In genomic region chr21:41711416-41712023, GRCh38 we compare ENCODE assay signal across 21 cellular contexts. TPM values are rescaled to one million over a fixed set of nuclear protein-coding genes. Genes with fewer than 3 reads are reported as not detected.
DNase-seq lines count a peak whose midpoint lies in the region; ATAC-seq, FAIRE-seq and TF ChIP-seq lines count a peak whose summit lies in the region.
"Had no signal": no experiment of that assay in that cellular context is flagged by ENCODE, and none has a peak within 500 bp of the region (broad histone marks: within the 10 kb centered on the region; RNA-seq: fewer than 3 reads in every experiment).

No MANE protein-coding gene starts in this region.

- no peak for DNase-seq in astrocyte (ENCODE audit: low read depth)
- no peak for DNase-seq in keratinocyte (ENCODE audit: low read depth, low spot score)
- DNase-seq in prostate gland (ENCODE audit: low spot score) = peak; percentile 61
- no peak for DNase-seq in SK-N-DZ (ENCODE audit: low spot score)
- DNase-seq: activated CD8-positive, alpha-beta T cell treated with anti-CD3 and anti-CD28 coated beads, Interleukin-2, amount 10 ng/mL, durations not matched to agents 7 days and 5 days; activated T-cell treated with anti-CD3 and anti-CD28 coated beads, Interleukin-2, amount 50 U/mL, for 48 hours; CD4-positive, alpha-beta memory T cell; DMS79 treated with DMSO at 0.1 percent for 48 hours; effector memory CD8-positive, alpha-beta T cell; kidney glomerular epithelial cell; NCI-H1417 treated with DMSO at 0.1 percent for 48 hours; T-helper 9 cell had no signal

- intact Hi-C loops in prostate gland (cut with DNase I) = no loop called here

- H3K4me3 ChIP-seq in HUES48 (ENCODE audit: low read depth, low read length) (peak overlapping the region; percentile 54), astrocyte (ENCODE audit: insufficient read depth, low read depth, low read length) (no peak overlapping the region), keratinocyte (ENCODE audit: control insufficient read depth in 2 of 3, extremely low read depth in 1 of 3, insufficient read depth in 2 of 3, low read depth in 1 of 3, low read length in 3 of 3) (no peak overlapping the region), prostate gland (no peak overlapping the region)
- H3K4me3 ChIP-seq: right atrium auricular region, SJSA1, thoracic aorta had no signal

- peaks cover 11% of the 10 kb centered on the region for H3K4me1 Mint-ChIP-seq in astrocyte (ENCODE audit: low read depth, unreplicated experiment)
- no peaks in the 10 kb centered on the region for H3K4me1 Mint-ChIP-seq in stimulated activated memory B cell treated with anti-CD40 and anti-IgM and Interleukin-4, amounts not matched to agents 10 μg/mL and 1 μg/mL and 100 μg/mL, for 72 hours

- no peak for TF ChIP-seq POLR2A in prostate gland (IDR thresholded peaks at IDR 0.05)

- H3K4me1 ChIP-seq in HUES48 (ENCODE audit: control insufficient read depth, insufficient read depth, low read length) (peaks cover 10% of the 10 kb centered on the region), astrocyte (ENCODE audit: insufficient read depth, low read length) (no peaks in the 10 kb centered on the region), keratinocyte (ENCODE audit: control insufficient read depth, extremely low read depth, insufficient read depth, low read length) (peaks cover 50% of the 10 kb centered on the region), prostate gland (replicated peaks) (peaks cover 5% of the 10 kb centered on the region)
- H3K4me1 ChIP-seq: right atrium auricular region had no signal

- no peak for ATAC-seq in stimulated activated memory B cell treated with anti-CD40 and anti-IgM and Interleukin-4, amounts not matched to agents 10 μg/mL and 1 μg/mL and 100 μg/mL, for 72 hours
- ATAC-seq in GM21526 (IDR thresholded peaks at IDR 0.05; ENCODE audit: low FRiP score, unreplicated experiment) (no peak), HG03097 (IDR thresholded peaks at IDR 0.05; ENCODE audit: low FRiP score, unreplicated experiment) (no peak)
- ATAC-seq: activated CD8-positive, alpha-beta T cell treated with anti-CD3 and anti-CD28 coated beads, Interleukin-2, amount 10 ng/mL, durations not matched to agents 7 days and 5 days; activated naive CD4-positive, alpha-beta T cell treated with anti-CD3 and anti-CD28 coated beads, Interleukin-2, amount 50 U/mL, for 72 hours; effector memory CD8-positive, alpha-beta T cell had no signal

- FAIRE-seq in astrocyte (lab: Jason Lieb, UNC) (no peak), keratinocyte (lab: Jason Lieb, UNC) (peak; percentile 74)

- no peak overlapping the region for H2AFZ ChIP-seq in astrocyte (ENCODE audit: low read depth, low read length)
- peak overlapping the region; percentile 65 for H2AFZ ChIP-seq in keratinocyte (ENCODE audit: control insufficient read depth, low read length)

- peaks cover 12% of the 10 kb centered on the region for H3K27me3 ChIP-seq in HUES48 (ENCODE audit: control insufficient read depth, insufficient read depth, low read length)
- peaks cover 11% of the 10 kb centered on the region for H3K27me3 ChIP-seq in astrocyte (ENCODE audit: insufficient read depth, low read length)
- no peaks in the 10 kb centered on the region for H3K27me3 ChIP-seq in keratinocyte (ENCODE audit: control insufficient read depth, extremely low read depth, insufficient read depth, low read length)
- H3K27me3 ChIP-seq in prostate gland (replicated peaks; ENCODE audit: insufficient read depth) = no peaks in the 10 kb centered on the region
- H3K27me3 ChIP-seq: right atrium auricular region, SJSA1 had no signal

- H3K4me3 Mint-ChIP-seq in astrocyte (ENCODE audit: unreplicated experiment) = no peak overlapping the region
- no peak overlapping the region for H3K4me3 Mint-ChIP-seq in stimulated activated memory B cell treated with anti-CD40 and anti-IgM and Interleukin-4, amounts not matched to agents 10 μg/mL and 1 μg/mL and 100 μg/mL, for 72 hours
- H3K4me3 Mint-ChIP-seq: activated CD8-positive, alpha-beta T cell treated with anti-CD3 and anti-CD28 coated beads, Interleukin-2, amount 10 ng/mL, durations not matched to agents 7 days and 5 days; CD4-positive, alpha-beta memory T cell; effector memory CD8-positive, alpha-beta T cell had no signal

- H3K27ac Mint-ChIP-seq in astrocyte (ENCODE audit: unreplicated experiment) = peak overlapping the region; percentile 6
- H3K27ac Mint-ChIP-seq in stimulated activated memory B cell treated with anti-CD40 and anti-IgM and Interleukin-4, amounts not matched to agents 10 μg/mL and 1 μg/mL and 100 μg/mL, for 72 hours = no peak overlapping the region
- H3K27ac Mint-ChIP-seq: activated CD8-positive, alpha-beta T cell treated with anti-CD3 and anti-CD28 coated beads, Interleukin-2, amount 10 ng/mL, durations not matched to agents 7 days and 5 days; activated naive CD4-positive, alpha-beta T cell treated with anti-CD3 and anti-CD28 coated beads, Interleukin-2, amount 50 U/mL, for 72 hours; effector memory CD8-positive, alpha-beta T cell had no signal

- H3K27ac ChIP-seq in HUES48 (ENCODE audit: low read depth, low read length) = no peak overlapping the region
- H3K27ac ChIP-seq in astrocyte (ENCODE audit: low read depth, low read length) = no peak overlapping the region
- H3K27ac ChIP-seq in keratinocyte (ENCODE audit: control insufficient read depth, insufficient read depth, low read length) = peak overlapping the region; percentile 21
- peak overlapping the region; percentile 39 to 73 for H3K27ac ChIP-seq in prostate gland
- H3K27ac ChIP-seq: right atrium auricular region, SJSA1, thoracic aorta had no signal

- H3K9ac ChIP-seq in HUES48 (ENCODE audit: low read depth, low read length) (no peak overlapping the region), astrocyte (ENCODE audit: low read length) (no peak overlapping the region), keratinocyte (ENCODE audit: control insufficient read depth, extremely low read depth, insufficient read depth, low read length) (peak overlapping the region; percentile 58)

- no peaks in the 10 kb centered on the region for H3K79me2 ChIP-seq in astrocyte (ENCODE audit: insufficient read depth, low read length)
- H3K79me2 ChIP-seq in keratinocyte (ENCODE audit: control insufficient read depth, insufficient read depth, low read length) = no peaks in the 10 kb centered on the region

- WGBS in prostate gland = 47% methylated on average over 13 of the region's 13 CpGs

- H3K4me2 ChIP-seq in astrocyte (ENCODE audit: low read length) (no peak overlapping the region), keratinocyte (ENCODE audit: control insufficient read depth, extremely low read depth, insufficient read depth, low read depth, low read length) (peak overlapping the region; percentile 11)

- dilution Hi-C loops in keratinocyte (cut with MboI; ENCODE audit: extremely low pct_ligation_motif_present, low sequenced_read_pairs) = no loop called here

- H3K9me1 ChIP-seq in keratinocyte (ENCODE audit: control insufficient read depth, extremely low read depth, insufficient read depth, low read length) = no peaks in the 10 kb centered on the region

- TF ChIP-seq CTCF in astrocyte (IDR thresholded peaks at IDR 0.05; ENCODE audit: insufficient read depth, low read depth, low read length) (no peak), keratinocyte (optimal IDR thresholded peaks at IDR 0.05 in 1 of 3, IDR thresholded peaks at IDR 0.05 in 1 of 3, conservative IDR thresholded peaks at IDR 0.05 in 1 of 3; ENCODE audit: extremely low read depth in 1 of 3, insufficient read depth in 2 of 3, low read length in 3 of 3) (no peak), prostate gland (IDR thresholded peaks at IDR 0.05) (no peak)

- no peaks in the 10 kb centered on the region for H3K36me3 Mint-ChIP-seq in astrocyte (ENCODE audit: low read depth, unreplicated experiment)
- no peaks in the 10 kb centered on the region for H3K36me3 Mint-ChIP-seq in stimulated activated memory B cell treated with anti-CD40 and anti-IgM and Interleukin-4, amounts not matched to agents 10 μg/mL and 1 μg/mL and 100 μg/mL, for 72 hours
- H3K36me3 Mint-ChIP-seq: activated naive CD4-positive, alpha-beta T cell treated with anti-CD3 and anti-CD28 coated beads, Interleukin-2, amount 50 U/mL, for 72 hours; CD4-positive, alpha-beta memory T cell had no signal

- H3K9me3 ChIP-seq in HUES48 (ENCODE audit: control insufficient read depth, insufficient read depth, low read length) (no peaks in the 10 kb centered on the region), astrocyte (ENCODE audit: insufficient read depth, low read depth, low read length) (no peaks in the 10 kb centered on the region), keratinocyte (ENCODE audit: control insufficient read depth, low read depth, low read length) (no peaks in the 10 kb centered on the region), prostate gland (no peaks in the 10 kb centered on the region)
- H3K9me3 ChIP-seq: right atrium auricular region, SJSA1, thoracic aorta had no signal

- H3K9me3 Mint-ChIP-seq in astrocyte (ENCODE audit: unreplicated experiment) = peaks cover 3% of the 10 kb centered on the region
- peaks cover 11% of the 10 kb centered on the region for H3K9me3 Mint-ChIP-seq in stimulated activated memory B cell treated with anti-CD40 and anti-IgM and Interleukin-4, amounts not matched to agents 10 μg/mL and 1 μg/mL and 100 μg/mL, for 72 hours
- H3K9me3 Mint-ChIP-seq: effector memory CD8-positive, alpha-beta T cell had no signal

- H4K20me1 ChIP-seq in astrocyte (ENCODE audit: insufficient read depth, low read length) (no peaks in the 10 kb centered on the region), keratinocyte (ENCODE audit: control insufficient read depth, extremely low read depth, insufficient read depth, low read length) (no peaks in the 10 kb centered on the region)

- H3K27me3 Mint-ChIP-seq in astrocyte (ENCODE audit: low read depth, unreplicated experiment) = peaks cover 41% of the 10 kb centered on the region
- H3K27me3 Mint-ChIP-seq in stimulated activated memory B cell treated with anti-CD40 and anti-IgM and Interleukin-4, amounts not matched to agents 10 μg/mL and 1 μg/mL and 100 μg/mL, for 72 hours = peaks cover 68% of the 10 kb centered on the region

- H3K36me3 ChIP-seq in HUES48 (ENCODE audit: control insufficient read depth, insufficient read depth, low read length) = no peaks in the 10 kb centered on the region
- H3K36me3 ChIP-seq in astrocyte (ENCODE audit: insufficient read depth, low read length) = no peaks in the 10 kb centered on the region
- H3K36me3 ChIP-seq in keratinocyte (ENCODE audit: control insufficient read depth in 2 of 2, extremely low read depth in 1 of 2, insufficient read depth in 2 of 2, low read length in 2 of 2) = no peaks in the 10 kb centered on the region
- H3K36me3 ChIP-seq in prostate gland = no peaks in the 10 kb centered on the region
- H3K36me3 ChIP-seq: right atrium auricular region, SJSA1, thoracic aorta had no signal

RNA-seq across cellular contexts. Expression of gene RIPK4, which starts 55.3 kb away (rescaled TPM):
- total RNA-seq in astrocyte (1.1 and 1.8 TPM in 2 replicates), prostate gland (10 to 100 TPM; 26.9 to 52.6 TPM)
- polyA plus RNA-seq in keratinocyte = 16.6 to 23.4 TPM (median 18.4 TPM) in 3 replicates
- 11.0 TPM for polyA plus RNA-seq in keratinocyte (2011; ENCODE audit: low read depth)
- 13.0 and 20.1 TPM in 2 replicates for polyA plus RNA-seq in keratinocyte (2011; cell fraction: cytosol; rRNA removed)
- 54.2 and 65.2 TPM in 2 replicates for polyA plus RNA-seq in keratinocyte (2011; cell fraction: nucleus; rRNA removed)
- polyA plus RNA-seq in keratinocyte (2012; ENCODE audit: low replicate concordance) = 30.8 and 35.3 TPM in 2 replicates
- 28.0 to 48.3 TPM (median 30.7 TPM) in 3 replicates for polyA minus RNA-seq in keratinocyte
- polyA minus RNA-seq in keratinocyte (2011; cell fraction: cytosol; rRNA and poly(A)+ RNA removed) = 40.3 TPM
- 80.7 and 89.5 TPM in 2 replicates for polyA minus RNA-seq in keratinocyte (2011; cell fraction: nucleus; rRNA and poly(A)+ RNA removed)
- polyA plus RNA-seq in SK-N-DZ (2014; cell fraction: cytosol; rRNA removed) = not detected in 2 replicates
- polyA plus RNA-seq in SK-N-DZ (2014; cell fraction: nucleus; rRNA removed) = not detected in 2 replicates
- total RNA-seq: activated CD8-positive, alpha-beta T cell treated with anti-CD3 and anti-CD28 coated beads, Interleukin-2, amount 10 ng/mL, durations not matched to agents 7 days and 5 days; mesenteric fat pad had no signal

Comparison
In these comparisons a context has a peak if more than half of its experiments do, and no peak if none do; other contexts are left out.
1. H3K27ac ChIP-seq: peak in keratinocyte (single experiment) and prostate gland (2 of 2); none in HUES48 (single experiment) and astrocyte (single experiment).